ENCODE assay signal across 8 cellular contexts in genomic region chr16:85799497-85800320, GRCh38. TPM values are rescaled to one million over a fixed set of nuclear protein-coding genes. Genes with fewer than 3 reads are reported as not detected.
DNase-seq lines count a peak whose midpoint lies in the region; ATAC-seq and TF ChIP-seq lines count a peak whose summit lies in the region.

Gene COX4I1, plus strand, starts transcription at chr16:85799695. Its CDS starts 1,511 bp downstream, at chr16:85801206.
Gene EMC8, minus strand, starts transcription at chr16:85799544. Its CDS starts 249 bp downstream, at chr16:85799295.

- H2AFZ ChIP-seq in SK-N-SH (ENCODE audit: low read depth): peak within 1 kb of the TSS; percentile 78; the same call in 1 of the 2 replicates

- CTCF ChIA-PET in SK-N-SH (lab: Yijun Ruan, JAX): interaction anchor here (0.7 to 1.0 kb wide), 3 partner anchors 11 to 124 kb away, joined by 3 to 4 read pairs (median 3); no protein-coding TSS in a partner anchor

- POLR2A ChIA-PET in SK-N-SH (lab: Yijun Ruan, JAX): interaction anchor here (0.5 kb wide), 1 partner anchor 59 kb away, joined by 3 read pairs; no protein-coding TSS in a partner anchor

- H3K9me3 ChIP-seq in SK-N-SH: no peaks in the 10 kb centered on the region

- H3K27ac ChIP-seq in SK-N-SH (ENCODE audit: low read depth in 2 of 2, low read length in 1 of 2): peak within 1 kb of the TSS; percentile 69 to 78

- H3F3A ChIP-seq in SK-N-SH (replicated peaks; ENCODE audit: insufficient read depth): peaks cover 3% of the 10 kb centered on the region

- H3K79me2 ChIP-seq in SK-N-SH (ENCODE audit: insufficient read depth): peaks cover 89% of the 10 kb centered on the region

- ATAC-seq in HG02588 (IDR thresholded peaks at IDR 0.05; ENCODE audit: unreplicated experiment): peak; percentile 84

- DNase-seq in NCI-H1048 (lab: John Stamatoyannopoulos, UW) (peak; percentile 43), SK-N-SH (peak; percentile 96), globus pallidus (ENCODE audit: low spot score) (peak; percentile 90), nucleus accumbens (lab: John Stamatoyannopoulos, UW) (peak; percentile 19 to 97 (median 89)), superior temporal gyrus (ENCODE audit: extremely low spot score) (peak; percentile 95)
- DNase-seq in activated naive CD4-positive, alpha-beta T cell treated with anti-CD3 and anti-CD28 coated beads, Interleukin-2, amount 50 U/mL, for 16 hours: peak; percentile 94

- no peaks in the 10 kb centered on the region for H3K9me2 ChIP-seq in SK-N-SH

- no peaks in the 10 kb centered on the region for H3K27me3 ChIP-seq in SK-N-SH (ENCODE audit: insufficient read depth)

- no peak for TF ChIP-seq RAD21 in SK-N-SH (IDR thresholded peaks at IDR 0.05; ENCODE audit: low read length)

- H4K20me1 ChIP-seq in SK-N-SH (ENCODE audit: insufficient read depth): peaks cover 57% of the 10 kb centered on the region

- TF ChIP-seq EP300 in SK-N-SH (IDR thresholded peaks at IDR 0.05; ENCODE audit: borderline replicate concordance in 1 of 2, low read depth in 1 of 2, low read length in 1 of 2): no peak; a peak in 1 of 4 replicates

- 1% methylated on average over 11 of the region's 87 CpGs for WGBS in SK-N-SH (ENCODE audit: low lambda C conversion rate)

- H3K4me1 ChIP-seq in SK-N-SH (ENCODE audit: control insufficient read depth in 1 of 2, insufficient read depth in 2 of 2, low read depth in 1 of 2, low read length in 1 of 2): peaks cover 14 to 15% of the 10 kb centered on the region in 2 experiments; a peak in 2 of 4 replicates

- H3K36me3 ChIP-seq in SK-N-SH (replicated peaks in 1 of 2; ENCODE audit: control insufficient read depth in 1 of 2, insufficient read depth in 2 of 2, low read length in 1 of 2): peaks cover 43 to 51% of the 10 kb centered on the region in 2 experiments

- peak within 1 kb of the TSS; percentile 96 for H3K9ac ChIP-seq in SK-N-SH

- H3K4me2 ChIP-seq in SK-N-SH: peak within 1 kb of the TSS; percentile 98

- TF ChIP-seq CTCF in SK-N-SH (IDR thresholded peaks at IDR 0.05): no peak

- H3K4me3 ChIP-seq in GM08714 (ENCODE audit: low read length): peak within 1 kb of the TSS; percentile 92
- peak within 1 kb of the TSS; percentile 88 to 96 for H3K4me3 ChIP-seq in SK-N-SH (ENCODE audit: low read depth in 2 of 2, low read length in 1 of 2)

TF ChIP-seq in SK-N-SH, 30 proteins besides CTCF, POLR2A, EP300 and RAD21:
- TF ChIP-seq GABPA (IDR thresholded peaks at IDR 0.05; ENCODE audit: low read depth) (peak; percentile 80), ELF1 (IDR thresholded peaks at IDR 0.05) (peak; percentile 90), CHD2 (IDR thresholded peaks at IDR 0.05; ENCODE audit: low read length, partially characterized antibody) (peak; percentile 62), MXI1 (IDR thresholded peaks at IDR 0.05; ENCODE audit: low read depth, low read length) (peak; percentile 74; the same call in 1 of the 2 replicates), SIN3A (IDR thresholded peaks at IDR 0.05; ENCODE audit: borderline replicate concordance, low read depth, low read length) (peak; percentile 77), FOXM1 (IDR thresholded peaks at IDR 0.05; ENCODE audit: low read depth) (no peak), MAX (IDR thresholded peaks at IDR 0.05; ENCODE audit: low read depth) (peak; percentile 81), NFIC (IDR thresholded peaks at IDR 0.05; ENCODE audit: borderline replicate concordance) (peak; percentile 23; the same call in 1 of the 2 replicates), POLR2AphosphoS5 (IDR thresholded peaks at IDR 0.05; ENCODE audit: low read depth, low read length) (peak; percentile 77), TAF1 (IDR thresholded peaks at IDR 0.05; ENCODE audit: borderline replicate concordance, low read depth, low read length) (peak; percentile 87), SMC3 (IDR thresholded peaks at IDR 0.05; ENCODE audit: low read depth, low read length) (no peak), EZH2phosphoT487 (IDR thresholded peaks at IDR 0.05; ENCODE audit: borderline replicate concordance, low read depth) (no peak), TCF12 (IDR thresholded peaks at IDR 0.05) (peak; percentile 20; the same call in 1 of the 2 replicates), ZBTB33 (IDR thresholded peaks at IDR 0.05; ENCODE audit: borderline replicate concordance, low read depth) (no peak), NRF1 (IDR thresholded peaks at IDR 0.05; ENCODE audit: low read depth, low read length) (no peak)
- TF ChIP-seq, protein P1, sequence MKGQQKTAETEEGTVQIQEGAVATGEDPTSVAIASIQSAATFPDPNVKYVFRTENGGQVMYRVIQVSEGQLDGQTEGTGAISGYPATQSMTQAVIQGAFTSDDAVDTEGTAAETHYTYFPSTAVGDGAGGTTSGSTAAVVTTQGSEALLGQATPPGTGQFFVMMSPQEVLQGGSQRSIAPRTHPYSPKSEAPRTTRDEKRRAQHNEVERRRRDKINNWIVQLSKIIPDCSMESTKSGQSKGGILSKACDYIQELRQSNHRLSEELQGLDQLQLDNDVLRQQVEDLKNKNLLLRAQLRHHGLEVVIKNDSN (IDR thresholded peaks at IDR 0.05; ENCODE audit: borderline replicate concordance, low read depth): no peak

RNA-seq across cellular contexts. Expression of gene COX4I1, which starts in this region (rescaled TPM):
- 1,138 and 1,294 TPM in 2 replicates for polyA plus RNA-seq in SK-N-SH (2012; rRNA removed)
- polyA plus RNA-seq in SK-N-SH (2012; cell fraction: cytosol; rRNA removed): 1,164 and 1,171 TPM in 2 replicates
- polyA plus RNA-seq in SK-N-SH (2012; cell fraction: nucleus; rRNA removed): 473 and 619 TPM in 2 replicates

RNA-seq across cellular contexts. Expression of gene EMC8, which starts in this region (rescaled TPM):
- polyA plus RNA-seq in SK-N-SH (2012; rRNA removed): 45.9 and 52.9 TPM in 2 replicates
- 36.2 and 45.8 TPM in 2 replicates for polyA plus RNA-seq in SK-N-SH (2012; cell fraction: cytosol; rRNA removed)
- polyA plus RNA-seq in SK-N-SH (2012; cell fraction: nucleus; rRNA removed): 42.9 and 47.0 TPM in 2 replicates

Comparison
In these comparisons a context has a peak if more than half of its experiments do, and no peak if none do; other contexts are left out.
1. Peak in every context shown above with its lines: DNase-seq, ATAC-seq, H3K4me3 ChIP-seq and H3K27ac ChIP-seq.
2. DNase-seq: peak in every context shown above with its lines; median percentile 96 in SK-N-SH; 95 in superior temporal gyrus; 94 in activated naive CD4-positive, alpha-beta T cell treated with anti-CD3 and anti-CD28 coated beads, Interleukin-2, amount 50 U/mL, for 16 hours; 90 in globus pallidus; 89 in nucleus accumbens; 43 in NCI-H1048.